Comparison of ENCODE assay signal across 1 cellular context in genomic region chr9:70418822-70419545, GRCh38.
A peak's percentile ranks its signal among the peaks of the same experiment; 100 is the strongest.
TF ChIP-seq lines count a peak whose summit lies in the region.

No MANE protein-coding gene starts in this region.

TF ChIP-seq in HepG2, 621 proteins besides CTCF, POLR2A, EP300 and RAD21 (continued from another document and continues in another):
- TF ChIP-seq, protein P1, sequence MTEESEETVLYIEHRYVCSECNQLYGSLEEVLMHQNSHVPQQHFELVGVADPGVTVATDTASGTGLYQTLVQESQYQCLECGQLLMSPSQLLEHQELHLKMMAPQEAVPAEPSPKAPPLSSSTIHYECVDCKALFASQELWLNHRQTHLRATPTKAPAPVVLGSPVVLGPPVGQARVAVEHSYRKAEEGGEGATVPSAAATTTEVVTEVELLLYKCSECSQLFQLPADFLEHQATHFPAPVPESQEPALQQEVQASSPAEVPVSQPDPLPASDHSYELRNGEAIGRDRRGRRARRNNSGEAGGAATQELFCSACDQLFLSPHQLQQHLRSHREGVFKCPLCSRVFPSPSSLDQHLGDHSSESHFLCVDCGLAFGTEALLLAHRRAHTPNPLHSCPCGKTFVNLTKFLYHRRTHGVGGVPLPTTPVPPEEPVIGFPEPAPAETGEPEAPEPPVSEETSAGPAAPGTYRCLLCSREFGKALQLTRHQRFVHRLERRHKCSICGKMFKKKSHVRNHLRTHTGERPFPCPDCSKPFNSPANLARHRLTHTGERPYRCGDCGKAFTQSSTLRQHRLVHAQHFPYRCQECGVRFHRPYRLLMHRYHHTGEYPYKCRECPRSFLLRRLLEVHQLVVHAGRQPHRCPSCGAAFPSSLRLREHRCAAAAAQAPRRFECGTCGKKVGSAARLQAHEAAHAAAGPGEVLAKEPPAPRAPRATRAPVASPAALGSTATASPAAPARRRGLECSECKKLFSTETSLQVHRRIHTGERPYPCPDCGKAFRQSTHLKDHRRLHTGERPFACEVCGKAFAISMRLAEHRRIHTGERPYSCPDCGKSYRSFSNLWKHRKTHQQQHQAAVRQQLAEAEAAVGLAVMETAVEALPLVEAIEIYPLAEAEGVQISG (CRISPR knock-in tag; IDR thresholded peaks at IDR 0.05): peak; percentile 20; the same call in 1 of the 2 replicates
- TF ChIP-seq ZNF572 (CRISPR knock-in tag; IDR thresholded peaks at IDR 0.05): no peak
- TF ChIP-seq POLR2AphosphoS2 (IDR thresholded peaks at IDR 0.05; ENCODE audit: low read depth, low read length): no peak
- no peak for TF ChIP-seq YEATS4 (CRISPR knock-in tag; IDR thresholded peaks at IDR 0.05; ENCODE audit: borderline replicate concordance)
- no peak for TF ChIP-seq RARG (CRISPR knock-in tag; IDR thresholded peaks at IDR 0.05; ENCODE audit: low read depth)
- TF ChIP-seq HNRNPUL1 (IDR thresholded peaks at IDR 0.05; ENCODE audit: low read depth, low read length): peak; percentile 30; the same call in 1 of the 2 replicates
- no peak for TF ChIP-seq HIC2 (CRISPR knock-in tag; IDR thresholded peaks at IDR 0.05; ENCODE audit: low read depth)
- TF ChIP-seq ZMAT3 (CRISPR knock-in tag; conservative IDR thresholded peaks at IDR 0.05): peak; percentile 90; the same call in 1 of the 2 replicates
- no peak for TF ChIP-seq ZZZ3 (CRISPR knock-in tag; IDR thresholded peaks at IDR 0.05; ENCODE audit: borderline replicate concordance)
- no peak for TF ChIP-seq ESRRA (CRISPR knock-in tag; IDR thresholded peaks at IDR 0.05; ENCODE audit: low read depth)
- TF ChIP-seq ZNF564 (CRISPR knock-in tag; IDR thresholded peaks at IDR 0.05): no peak
- TF ChIP-seq FOXJ3 (CRISPR knock-in tag; IDR thresholded peaks at IDR 0.05; ENCODE audit: borderline replicate concordance): no peak
- TF ChIP-seq ZNF333 (CRISPR knock-in tag; IDR thresholded peaks at IDR 0.05; ENCODE audit: borderline replicate concordance): no peak
- no peak for TF ChIP-seq CREB1 (IDR thresholded peaks at IDR 0.05)
- no peak for TF ChIP-seq CREB1 (CRISPR knock-in tag; IDR thresholded peaks at IDR 0.05)
- no peak for TF ChIP-seq SIN3B (IDR thresholded peaks at IDR 0.05; ENCODE audit: low read length)
- TF ChIP-seq PAX8 (CRISPR knock-in tag; IDR thresholded peaks at IDR 0.05; ENCODE audit: borderline replicate concordance): no peak
- TF ChIP-seq ZSCAN20 (CRISPR knock-in tag; IDR thresholded peaks at IDR 0.05; ENCODE audit: borderline replicate concordance): no peak
- no peak for TF ChIP-seq ZNF3 (CRISPR knock-in tag; IDR thresholded peaks at IDR 0.05)
- no peak for TF ChIP-seq NPAS2 (CRISPR knock-in tag; IDR thresholded peaks at IDR 0.05; ENCODE audit: borderline replicate concordance)
- TF ChIP-seq, protein P2, sequence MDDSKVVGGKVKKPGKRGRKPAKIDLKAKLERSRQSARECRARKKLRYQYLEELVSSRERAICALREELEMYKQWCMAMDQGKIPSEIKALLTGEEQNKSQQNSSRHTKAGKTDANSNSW (CRISPR knock-in tag; IDR thresholded peaks at IDR 0.05; ENCODE audit: borderline replicate concordance): no peak
- TF ChIP-seq HMG20B (CRISPR knock-in tag; conservative IDR thresholded peaks at IDR 0.05): peak; percentile 14; the same call in 1 of the 2 replicates
- no peak for TF ChIP-seq GPBP1L1 (CRISPR knock-in tag; IDR thresholded peaks at IDR 0.05)
- TF ChIP-seq NCOA5 (CRISPR knock-in tag; IDR thresholded peaks at IDR 0.05): no peak
- TF ChIP-seq SCMH1 (CRISPR knock-in tag; IDR thresholded peaks at IDR 0.05; ENCODE audit: borderline replicate concordance): no peak
- TF ChIP-seq, protein P3, sequence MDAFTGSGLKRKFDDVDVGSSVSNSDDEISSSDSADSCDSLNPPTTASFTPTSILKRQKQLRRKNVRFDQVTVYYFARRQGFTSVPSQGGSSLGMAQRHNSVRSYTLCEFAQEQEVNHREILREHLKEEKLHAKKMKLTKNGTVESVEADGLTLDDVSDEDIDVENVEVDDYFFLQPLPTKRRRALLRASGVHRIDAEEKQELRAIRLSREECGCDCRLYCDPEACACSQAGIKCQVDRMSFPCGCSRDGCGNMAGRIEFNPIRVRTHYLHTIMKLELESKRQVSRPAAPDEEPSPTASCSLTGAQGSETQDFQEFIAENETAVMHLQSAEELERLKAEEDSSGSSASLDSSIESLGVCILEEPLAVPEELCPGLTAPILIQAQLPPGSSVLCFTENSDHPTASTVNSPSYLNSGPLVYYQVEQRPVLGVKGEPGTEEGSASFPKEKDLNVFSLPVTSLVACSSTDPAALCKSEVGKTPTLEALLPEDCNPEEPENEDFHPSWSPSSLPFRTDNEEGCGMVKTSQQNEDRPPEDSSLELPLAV (CRISPR knock-in tag; conservative IDR thresholded peaks at IDR 0.05; ENCODE audit: low read depth): no peak
- TF ChIP-seq ZNF225 (CRISPR knock-in tag; IDR thresholded peaks at IDR 0.05): no peak
- TF ChIP-seq NR2F1 (CRISPR knock-in tag; IDR thresholded peaks at IDR 0.05): peak; percentile 21 to 30; a peak in 2 of 4 replicates
- TF ChIP-seq NKX3-1 (CRISPR knock-in tag; IDR thresholded peaks at IDR 0.05): no peak
- peak; percentile 65 for TF ChIP-seq FOSL2 (CRISPR knock-in tag; IDR thresholded peaks at IDR 0.05)
- TF ChIP-seq ZNF30 (CRISPR knock-in tag; IDR thresholded peaks at IDR 0.05): no peak
- no peak for TF ChIP-seq ZFP90 (CRISPR knock-in tag; IDR thresholded peaks at IDR 0.05; ENCODE audit: borderline replicate concordance)
- TF ChIP-seq TIGD3 (CRISPR knock-in tag; IDR thresholded peaks at IDR 0.05; ENCODE audit: borderline replicate concordance): no peak
- no peak for TF ChIP-seq MAF1 (CRISPR knock-in tag; IDR thresholded peaks at IDR 0.05; ENCODE audit: borderline replicate concordance)
- 0 out of 2 replicates have a peak, but pooled peaks have one; percentile 1 for TF ChIP-seq REXO4 (CRISPR knock-in tag; IDR thresholded peaks at IDR 0.05; ENCODE audit: borderline replicate concordance)
- no peak for TF ChIP-seq ZBTB39 (CRISPR knock-in tag; IDR thresholded peaks at IDR 0.05)
- no peak for TF ChIP-seq MTA3 (CRISPR knock-in tag; IDR thresholded peaks at IDR 0.05)
- no peak for TF ChIP-seq GATAD2A (CRISPR knock-in tag; IDR thresholded peaks at IDR 0.05)
- no peak for TF ChIP-seq MAFK (conservative IDR thresholded peaks at IDR 0.05 in 1 of 2, IDR thresholded peaks at IDR 0.05 in 1 of 2; ENCODE audit: low read length in 2 of 2)
- no peak for TF ChIP-seq SETDB1 (CRISPR knock-in tag; IDR thresholded peaks at IDR 0.05; ENCODE audit: borderline replicate concordance)
- TF ChIP-seq FUBP1 (CRISPR knock-in tag; IDR thresholded peaks at IDR 0.05; ENCODE audit: borderline replicate concordance): no peak
- no peak for TF ChIP-seq RFX3 (CRISPR knock-in tag; IDR thresholded peaks at IDR 0.05)
- TF ChIP-seq ZNF709 (CRISPR knock-in tag; IDR thresholded peaks at IDR 0.05): no peak
- TF ChIP-seq ADNP (CRISPR knock-in tag; IDR thresholded peaks at IDR 0.05): no peak
- no peak for TF ChIP-seq ZFP36L1 (CRISPR knock-in tag; IDR thresholded peaks at IDR 0.05)
- TF ChIP-seq, protein P4, sequence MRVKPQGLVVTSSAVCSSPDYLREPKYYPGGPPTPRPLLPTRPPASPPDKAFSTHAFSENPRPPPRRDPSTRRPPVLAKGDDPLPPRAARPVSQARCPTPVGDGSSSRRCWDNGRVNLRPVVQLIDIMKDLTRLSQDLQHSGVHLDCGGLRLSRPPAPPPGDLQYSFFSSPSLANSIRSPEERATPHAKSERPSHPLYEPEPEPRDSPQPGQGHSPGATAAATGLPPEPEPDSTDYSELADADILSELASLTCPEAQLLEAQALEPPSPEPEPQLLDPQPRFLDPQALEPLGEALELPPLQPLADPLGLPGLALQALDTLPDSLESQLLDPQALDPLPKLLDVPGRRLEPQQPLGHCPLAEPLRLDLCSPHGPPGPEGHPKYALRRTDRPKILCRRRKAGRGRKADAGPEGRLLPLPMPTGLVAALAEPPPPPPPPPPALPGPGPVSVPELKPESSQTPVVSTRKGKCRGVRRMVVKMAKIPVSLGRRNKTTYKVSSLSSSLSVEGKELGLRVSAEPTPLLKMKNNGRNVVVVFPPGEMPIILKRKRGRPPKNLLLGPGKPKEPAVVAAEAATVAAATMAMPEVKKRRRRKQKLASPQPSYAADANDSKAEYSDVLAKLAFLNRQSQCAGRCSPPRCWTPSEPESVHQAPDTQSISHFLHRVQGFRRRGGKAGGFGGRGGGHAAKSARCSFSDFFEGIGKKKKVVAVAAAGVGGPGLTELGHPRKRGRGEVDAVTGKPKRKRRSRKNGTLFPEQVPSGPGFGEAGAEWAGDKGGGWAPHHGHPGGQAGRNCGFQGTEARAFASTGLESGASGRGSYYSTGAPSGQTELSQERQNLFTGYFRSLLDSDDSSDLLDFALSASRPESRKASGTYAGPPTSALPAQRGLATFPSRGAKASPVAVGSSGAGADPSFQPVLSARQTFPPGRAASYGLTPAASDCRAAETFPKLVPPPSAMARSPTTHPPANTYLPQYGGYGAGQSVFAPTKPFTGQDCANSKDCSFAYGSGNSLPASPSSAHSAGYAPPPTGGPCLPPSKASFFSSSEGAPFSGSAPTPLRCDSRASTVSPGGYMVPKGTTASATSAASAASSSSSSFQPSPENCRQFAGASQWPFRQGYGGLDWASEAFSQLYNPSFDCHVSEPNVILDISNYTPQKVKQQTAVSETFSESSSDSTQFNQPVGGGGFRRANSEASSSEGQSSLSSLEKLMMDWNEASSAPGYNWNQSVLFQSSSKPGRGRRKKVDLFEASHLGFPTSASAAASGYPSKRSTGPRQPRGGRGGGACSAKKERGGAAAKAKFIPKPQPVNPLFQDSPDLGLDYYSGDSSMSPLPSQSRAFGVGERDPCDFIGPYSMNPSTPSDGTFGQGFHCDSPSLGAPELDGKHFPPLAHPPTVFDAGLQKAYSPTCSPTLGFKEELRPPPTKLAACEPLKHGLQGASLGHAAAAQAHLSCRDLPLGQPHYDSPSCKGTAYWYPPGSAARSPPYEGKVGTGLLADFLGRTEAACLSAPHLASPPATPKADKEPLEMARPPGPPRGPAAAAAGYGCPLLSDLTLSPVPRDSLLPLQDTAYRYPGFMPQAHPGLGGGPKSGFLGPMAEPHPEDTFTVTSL (CRISPR knock-in tag; IDR thresholded peaks at IDR 0.05; ENCODE audit: borderline replicate concordance): no peak
- no peak for TF ChIP-seq SNRNP70 (IDR thresholded peaks at IDR 0.05; ENCODE audit: low read depth, low read length)
- no peak for TF ChIP-seq HOXA9 (CRISPR knock-in tag; IDR thresholded peaks at IDR 0.05; ENCODE audit: borderline replicate concordance)
- no peak for TF ChIP-seq PHB2 (IDR thresholded peaks at IDR 0.05; ENCODE audit: partially characterized antibody)
- no peak for TF ChIP-seq ATRX (CRISPR knock-in tag; IDR thresholded peaks at IDR 0.05; ENCODE audit: borderline replicate concordance)
- TF ChIP-seq SUZ12 (IDR thresholded peaks at IDR 0.05; ENCODE audit: low read depth, low read length): no peak
- TF ChIP-seq MTF1 (CRISPR knock-in tag; IDR thresholded peaks at IDR 0.05): no peak
